ENCODE assay signal across 10 cellular contexts in genomic region chr2:210399440-210400041, GRCh38.
DNase-seq lines count a peak whose midpoint lies in the region; ATAC-seq and TF ChIP-seq lines count a peak whose summit lies in the region.
"Had no signal": no experiment of that assay in that cellular context is flagged by ENCODE, and none has a peak within 500 bp of the region (broad histone marks: within the 10 kb centered on the region; RNA-seq: fewer than 3 reads in every experiment).

No MANE protein-coding gene starts in this region.

- H4K20me1 ChIP-seq in SU-DHL-6 (ENCODE audit: low read depth, low read length): no peaks in the 10 kb centered on the region

- H3K4me2 ChIP-seq in SU-DHL-6 (ENCODE audit: low read depth, low read length, poor library complexity, severe bottlenecking): no peak overlapping the region

- TF ChIP-seq CTCF in BE2C (IDR thresholded peaks at IDR 0.05; ENCODE audit: low read depth, low read length) (peak; percentile 33; the same call in 1 of the 2 replicates), SU-DHL-6 (IDR thresholded peaks at IDR 0.05; ENCODE audit: insufficient read depth, low read length, poor library complexity, severe bottlenecking) (peak; percentile 78), upper lobe of left lung (IDR thresholded peaks at IDR 0.05) (peak in 3 of 6 experiments; percentile 30 to 43 (median 39))

- H3K36me3 ChIP-seq in BE2C (no peaks in the 10 kb centered on the region), SU-DHL-6 (ENCODE audit: low read length) (no peaks in the 10 kb centered on the region), upper lobe of left lung (no peaks in the 10 kb centered on the region)

- H3K4me3 ChIP-seq in BE2C (ENCODE audit: low read depth, low read length) (no peak overlapping the region), SU-DHL-6 (ENCODE audit: insufficient read depth, low read length, poor library complexity, severe bottlenecking) (no peak overlapping the region), upper lobe of left lung (no peak overlapping the region)

- H3K9me3 ChIP-seq in BE2C (no peaks in the 10 kb centered on the region), SU-DHL-6 (ENCODE audit: insufficient read depth, low read length) (no peaks in the 10 kb centered on the region), upper lobe of left lung (no peaks in the 10 kb centered on the region)

- H2AFZ ChIP-seq in SU-DHL-6 (ENCODE audit: low read depth, low read length, severe bottlenecking): no peak overlapping the region

- H3K27ac ChIP-seq in SU-DHL-6 (ENCODE audit: low read depth, low read length) (no peak overlapping the region), upper lobe of left lung (no peak overlapping the region)

- H3K9me2 ChIP-seq in SU-DHL-6 (replicated peaks; ENCODE audit: insufficient read depth, low read length): no peaks in the 10 kb centered on the region

- 46 to 56% methylated on average over 3 of the region's 3 CpGs for WGBS in upper lobe of left lung, 2 donors

- H3K4me1 ChIP-seq in BE2C: no peaks in the 10 kb centered on the region
- H3K4me1 ChIP-seq in upper lobe of left lung: no peaks in the 10 kb centered on the region

- ATAC-seq in HG02759 (IDR thresholded peaks at IDR 0.05; ENCODE audit: unreplicated experiment) (peak; percentile 63), upper lobe of left lung (ENCODE audit: low FRiP score in 2 of 2) (no peak)

- DNase-seq in BE2C (no peak), kidney glomerular epithelial cell (lab: John Stamatoyannopoulos, UW) (peak; percentile 20), NCI-H526 treated with DMSO at 0.1 percent for 48 hours (lab: John Stamatoyannopoulos, UW) (no peak), upper lobe of left lung (no peak), GOT3 (lab: John Stamatoyannopoulos, UW) (no peak)
- DNase-seq in activated CD8-positive, alpha-beta memory T cell treated with anti-CD3 and anti-CD28 coated beads, Interleukin-2, amount 50 U/mL, for 4 hours: no peak
- DNase-seq: activated naive CD4-positive, alpha-beta T cell treated with anti-CD3 and anti-CD28 coated beads, Interleukin-2, amount 10 ng/mL, durations not matched to agents 7 days and 5 days; KBM-7 had no signal

- H3K79me2 ChIP-seq in SU-DHL-6 (ENCODE audit: insufficient read depth, low read length): no peaks in the 10 kb centered on the region

- H3K27me3 ChIP-seq in BE2C (no peaks in the 10 kb centered on the region; the same call in 1 of the 2 replicates), SU-DHL-6 (ENCODE audit: low read length) (no peaks in the 10 kb centered on the region), upper lobe of left lung (no peaks in the 10 kb centered on the region)

- no peak for TF ChIP-seq EP300 in upper lobe of left lung (IDR thresholded peaks at IDR 0.05)

- no peak overlapping the region for H3K9ac ChIP-seq in SU-DHL-6 (ENCODE audit: low read length)

- no peak for TF ChIP-seq POLR2A in upper lobe of left lung (IDR thresholded peaks at IDR 0.05)

- no peaks in the 10 kb centered on the region for H3F3A ChIP-seq in SU-DHL-6 (ENCODE audit: insufficient read depth)
